21 cellular contexts compared by ENCODE assay signal in genomic region chr13:111396457-111396856, GRCh38.
"Had no signal": no experiment of that assay in that cellular context is flagged by ENCODE, and none has a peak within 500 bp of the region (broad histone marks: within the 10 kb centered on the region; RNA-seq: fewer than 3 reads in every experiment).

No MANE protein-coding gene starts in this region.

- ATAC-seq: activated CD4-positive, alpha-beta T cell treated with anti-CD3 and anti-CD28 coated beads for 36 hours; gastroesophageal sphincter; heart left ventricle; left cardiac atrium; T-helper 17 cell had no signal

- H2AFZ ChIP-seq: neural progenitor cell had no signal

- H3K27ac ChIP-seq: breast epithelium, colonic mucosa, epithelial cell of prostate, gastroesophageal sphincter, heart left ventricle, neural progenitor cell, prostate gland had no signal

- H3K4me2 ChIP-seq: neural progenitor cell had no signal

- H3K4me1 ChIP-seq: breast epithelium, colonic mucosa, gastroesophageal sphincter, heart left ventricle, neural progenitor cell, prostate gland had no signal

- DNase-seq: activated B cell treated with CpG ODN at 0.5 μM for 24 hours; activated CD4-positive, alpha-beta T cell treated with anti-CD3 and anti-CD28 coated beads for 36 hours; activated CD4-positive, alpha-beta T cell treated with anti-CD3 and anti-CD28 coated beads, Interleukin-2, amount 50 U/mL, for 4 hours; activated naive CD4-positive, alpha-beta T cell; activated naive CD8-positive, alpha-beta T cell treated with anti-CD3 and anti-CD28 coated beads, Interleukin-2, amount 10 ng/mL, durations not matched to agents 7 days and 5 days; activated T-cell treated with anti-CD3 and anti-CD28 coated beads for 4 hours; amniotic stem cell; colonic mucosa; left cardiac atrium; mesendoderm; naive B cell; stimulated activated CD4-positive, alpha-beta T cell treated with anti-CD3 and anti-CD28 coated beads, Interleukin-4, amount 100 ng/mL, for 1 hour; stimulated activated naive CD4-positive, alpha-beta T cell treated with Interleukin-2 at 50 U/mL for 16 hours; SW 1271; T-helper 17 cell had no signal

- H3K9ac ChIP-seq: neural progenitor cell had no signal

- H3K4me3 ChIP-seq: breast epithelium, colonic mucosa, gastroesophageal sphincter, heart left ventricle, neural progenitor cell, prostate gland had no signal

- H3K9me3 ChIP-seq: breast epithelium, colonic mucosa, gastroesophageal sphincter, heart left ventricle, prostate gland had no signal

- H3K27me3 ChIP-seq: breast epithelium, colonic mucosa, gastroesophageal sphincter, neural progenitor cell had no signal

- H3K36me3 ChIP-seq: breast epithelium, colonic mucosa, gastroesophageal sphincter, heart left ventricle, neural progenitor cell, prostate gland had no signal
